Comparison of ENCODE assay signal across 22 cellular contexts in the genomic region with DNA sequence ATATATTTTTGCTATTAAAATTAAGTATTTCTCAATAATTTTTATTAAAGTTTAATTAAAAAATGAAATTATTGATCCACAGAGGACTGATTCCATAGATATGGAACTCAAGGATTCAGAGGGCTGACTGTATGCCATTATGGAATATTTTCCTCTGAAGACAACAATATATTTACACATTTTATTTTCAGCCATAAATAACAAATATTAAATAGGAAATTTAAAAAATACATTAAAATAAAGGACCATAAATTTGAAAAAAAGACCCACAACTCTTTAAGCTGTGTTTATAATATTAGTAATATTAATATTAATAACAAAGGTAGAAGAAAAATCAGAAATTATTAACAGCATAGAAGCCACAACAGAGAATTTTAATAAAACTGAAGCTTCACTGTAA. TPM values are rescaled to one million over a fixed set of nuclear protein-coding genes. Genes with fewer than 3 reads are reported as not detected.
A peak's percentile ranks its signal among the peaks of the same experiment; 100 is the strongest.
DNase-seq lines count a peak whose midpoint lies in the region; ATAC-seq, FAIRE-seq and TF ChIP-seq lines count a peak whose summit lies in the region.
"Had no signal": no experiment of that assay in that cellular context is flagged by ENCODE, and none has a peak within 500 bp of the region (broad histone marks: within the 10 kb centered on the region; RNA-seq: fewer than 3 reads in every experiment).

No MANE protein-coding gene starts in this region.

- H2BK15ac ChIP-seq in mesenchymal stem cell (ENCODE audit: low read depth, poor library complexity, severe bottlenecking) = no peak overlapping the region

- no peaks in the 10 kb centered on the region for H3K9me3 Mint-ChIP-seq in activated T-cell treated with anti-CD3 and anti-CD28 coated beads, Interleukin-2, amount 50 U/mL, for 24 hours
- no peaks in the 10 kb centered on the region for H3K9me3 Mint-ChIP-seq in WTC11
- H3K9me3 Mint-ChIP-seq: CD8-positive, alpha-beta memory T cell had no signal

- H4K91ac ChIP-seq in mesenchymal stem cell (ENCODE audit: low read length) = no peak overlapping the region

- no peaks in the 10 kb centered on the region for H3K79me1 ChIP-seq in mesenchymal stem cell (replicated peaks; ENCODE audit: low read length, poor library complexity, severe bottlenecking)

- H3K4ac ChIP-seq in mesenchymal stem cell (ENCODE audit: low read depth in 1 of 2, low read length in 2 of 2) = no peak overlapping the region

- no peaks in the 10 kb centered on the region for H3K9me3 ChIP-seq in mesenchymal stem cell (ENCODE audit: control insufficient read depth, low read length)
- no peaks in the 10 kb centered on the region for H3K9me3 ChIP-seq in smooth muscle cell (replicated peaks; ENCODE audit: low read depth)
- H3K9me3 ChIP-seq: BE2C, HAP-1 had no signal

- POLR2A ChIA-PET in WTC11 (lab: Charles Lee) = no interaction called here

- no peak overlapping the region for H2BK12ac ChIP-seq in mesenchymal stem cell (ENCODE audit: low read length in 2 of 2)

- no peak for FAIRE-seq in H54 (lab: Jason Lieb, UNC)
- FAIRE-seq: GM12878, H1 had no signal

- H2AK5ac ChIP-seq in mesenchymal stem cell (ENCODE audit: low read length, severe bottlenecking) = no peak overlapping the region

- no peak overlapping the region for H3K4me2 ChIP-seq in mesenchymal stem cell (ENCODE audit: low read length, poor library complexity, severe bottlenecking)
- no peak overlapping the region for H3K4me2 ChIP-seq in smooth muscle cell

- H3F3A ChIP-seq in smooth muscle cell (ENCODE audit: low read depth) = no peaks in the 10 kb centered on the region

- peaks cover 19% of the 10 kb centered on the region for H3K4me1 Mint-ChIP-seq in activated T-cell treated with anti-CD3 and anti-CD28 coated beads, Interleukin-2, amount 50 U/mL, for 24 hours (ENCODE audit: low read depth)
- no peaks in the 10 kb centered on the region for H3K4me1 Mint-ChIP-seq in WTC11

- H2BK120ac ChIP-seq in mesenchymal stem cell (ENCODE audit: low read depth, low read length) = no peak overlapping the region

- no peaks in the 10 kb centered on the region for H3K4me1 ChIP-seq in mesenchymal stem cell (ENCODE audit: control insufficient read depth, insufficient read depth, low read depth, low read length)
- no peaks in the 10 kb centered on the region for H3K4me1 ChIP-seq in smooth muscle cell (ENCODE audit: low read depth)
- H3K4me1 ChIP-seq: HAP-1 had no signal

- CTCF ChIA-PET in WTC11 (lab: Charles Lee) = no interaction called here

- H3K4me3 Mint-ChIP-seq in activated T-cell treated with anti-CD3 and anti-CD28 coated beads, Interleukin-2, amount 50 U/mL, for 24 hours = no peak overlapping the region
- no peak overlapping the region for H3K4me3 Mint-ChIP-seq in WTC11
- H3K4me3 Mint-ChIP-seq: CD4-positive, CD25-positive, alpha-beta regulatory T cell; CD8-positive, alpha-beta memory T cell had no signal

- no peak overlapping the region for H3K23ac ChIP-seq in mesenchymal stem cell (ENCODE audit: low read length in 2 of 2)

- H2BK5ac ChIP-seq in mesenchymal stem cell (ENCODE audit: low read depth, low read length, poor library complexity, severe bottlenecking) = no peak overlapping the region

- H3K27ac ChIP-seq in mesenchymal stem cell (ENCODE audit: low read length, poor library complexity, severe bottlenecking) = no peak overlapping the region
- H3K27ac ChIP-seq in smooth muscle cell (ENCODE audit: low read depth) = peak overlapping the region; percentile 25

- H2AFZ ChIP-seq in mesenchymal stem cell (ENCODE audit: low read depth, low read length) (no peak overlapping the region), smooth muscle cell (ENCODE audit: low read depth) (no peak overlapping the region)

- no peaks in the 10 kb centered on the region for H3K79me2 ChIP-seq in smooth muscle cell (ENCODE audit: low read depth)

- DNase-seq in activated T-cell treated with anti-CD3 and anti-CD28 coated beads, Interleukin-2, amount 50 U/mL, for 24 hours = no peak
- DNase-seq in activated T-cell treated with anti-CD3 and anti-CD28 coated beads, Interleukin-2, amount 50 U/mL, for 1 hour = no peak
- DNase-seq in WTC11 (ENCODE audit: low spot score) (no peak), mesenchymal stem cell (no peak), smooth muscle cell (lab: John Stamatoyannopoulos, UW; ENCODE audit: unreplicated experiment) (no peak), left cardiac atrium (no peak), H54 (ENCODE audit: insufficient read length, low spot score) (no peak), NOMO-1 treated with dmso at 0.1 percent for 144 hours (lab: John Stamatoyannopoulos, UW; ENCODE audit: unreplicated experiment) (no peak)
- DNase-seq: 8988T; C1 segment of cervical spinal cord; CD4-positive, CD25-positive, alpha-beta regulatory T cell; CD8-positive, alpha-beta memory T cell; COR-L47; DMS 273 treated with DMSO at 0.1 percent for 48 hours; DMS53; DND-41 had no signal

- no peak overlapping the region for H4K8ac ChIP-seq in mesenchymal stem cell (ENCODE audit: low read length)

- H3K36me3 ChIP-seq in mesenchymal stem cell (ENCODE audit: control insufficient read depth in 1 of 2, insufficient read depth in 2 of 2, low read depth in 1 of 2, low read length in 2 of 2) (no peaks in the 10 kb centered on the region), smooth muscle cell (ENCODE audit: low read depth) (no peaks in the 10 kb centered on the region)
- H3K36me3 ChIP-seq: BE2C, HAP-1 had no signal

- peaks cover 18% of the 10 kb centered on the region for H3K27me3 Mint-ChIP-seq in activated T-cell treated with anti-CD3 and anti-CD28 coated beads, Interleukin-2, amount 50 U/mL, for 24 hours
- no peaks in the 10 kb centered on the region for H3K27me3 Mint-ChIP-seq in WTC11 (ENCODE audit: low read depth)
- H3K27me3 Mint-ChIP-seq: CD4-positive, CD25-positive, alpha-beta regulatory T cell; CD8-positive, alpha-beta memory T cell had no signal

- H3K4me3 ChIP-seq in mesenchymal stem cell (ENCODE audit: insufficient read depth in 1 of 2, low read depth in 1 of 2, low read length in 2 of 2) (no peak overlapping the region), smooth muscle cell (no peak overlapping the region)
- H3K4me3 ChIP-seq: GM12878, HAP-1 had no signal

- H4K20me1 ChIP-seq in smooth muscle cell (ENCODE audit: low read depth) = no peaks in the 10 kb centered on the region

- peak overlapping the region; percentile 81 for H3K27ac Mint-ChIP-seq in activated T-cell treated with anti-CD3 and anti-CD28 coated beads, Interleukin-2, amount 50 U/mL, for 24 hours
- no peak overlapping the region for H3K27ac Mint-ChIP-seq in WTC11
- H3K27ac Mint-ChIP-seq: CD4-positive, CD25-positive, alpha-beta regulatory T cell; CD8-positive, alpha-beta memory T cell had no signal

- H3K36me3 Mint-ChIP-seq in activated T-cell treated with anti-CD3 and anti-CD28 coated beads, Interleukin-2, amount 50 U/mL, for 24 hours (ENCODE audit: low read depth) = no peaks in the 10 kb centered on the region
- no peaks in the 10 kb centered on the region for H3K36me3 Mint-ChIP-seq in WTC11
- H3K36me3 Mint-ChIP-seq: CD4-positive, CD25-positive, alpha-beta regulatory T cell; CD8-positive, alpha-beta memory T cell had no signal

- TF ChIP-seq CTCF in WTC11 (IDR thresholded peaks at IDR 0.05) (no peak), smooth muscle cell (IDR thresholded peaks at IDR 0.05; ENCODE audit: borderline replicate concordance, insufficient read depth, poor library complexity, severe bottlenecking) (no peak)

- ATAC-seq in WTC11 (no peak), left cardiac atrium (no peak)
- ATAC-seq: GM12878 had no signal

- H3K27me3 ChIP-seq in mesenchymal stem cell (ENCODE audit: control insufficient read depth in 1 of 2, insufficient read depth in 1 of 2, low read length in 2 of 2) = no peaks in the 10 kb centered on the region
- H3K27me3 ChIP-seq in smooth muscle cell (ENCODE audit: low read depth) = no peaks in the 10 kb centered on the region
- H3K27me3 ChIP-seq: BE2C had no signal

- H3K18ac ChIP-seq in mesenchymal stem cell (ENCODE audit: low read depth in 1 of 2, low read length in 2 of 2) = no peak overlapping the region

- no peak for TF ChIP-seq POLR2A in H54 (IDR thresholded peaks at IDR 0.05; ENCODE audit: low read depth, low read length)

- no peak overlapping the region for H3K14ac ChIP-seq in mesenchymal stem cell (ENCODE audit: low read length in 2 of 2)

- H3K9ac ChIP-seq in mesenchymal stem cell (ENCODE audit: low read length) (peak overlapping the region; percentile 53), smooth muscle cell (ENCODE audit: low read depth) (no peak overlapping the region)

- intact Hi-C loops in left cardiac atrium (cut with DNase I) = no loop called here

TF ChIP-seq in WTC11, 78 proteins besides CTCF, POLR2A, EP300 and RAD21:
- TF ChIP-seq HMGA2 (CRISPR knock-in tag; IDR thresholded peaks at IDR 0.05) (peak; percentile 90), RELA (CRISPR knock-in tag; IDR thresholded peaks at IDR 0.05; ENCODE audit: borderline replicate concordance) (no peak), ESRRA (CRISPR knock-in tag; IDR thresholded peaks at IDR 0.05; ENCODE audit: borderline replicate concordance) (no peak), STAT6 (CRISPR knock-in tag; conservative IDR thresholded peaks at IDR 0.05; ENCODE audit: low read depth) (no peak)

RNA-seq across cellular contexts. Expression of gene RGS13, which starts 18.2 kb away (rescaled TPM):
- total RNA-seq in WTC11 (2021) = not detected in 3 replicates
- polyA plus RNA-seq in mesenchymal stem cell (2013, experiment 1 of 2) = not detected
- polyA plus RNA-seq in mesenchymal stem cell (2013, experiment 2 of 2) = not detected
- total RNA-seq in smooth muscle cell = 1.3 TPM in 1 of 2 replicates, not detected in the other
- 0.27 and 0.45 TPM in 2 replicates for polyA plus RNA-seq in smooth muscle cell
- total RNA-seq in left cardiac atrium = under 1 TPM in 1 of 2 donors, not detected in 1; 0.32 TPM
- total RNA-seq: G401, H1, HT-29 had no signal
- polyA plus RNA-seq: CD4-positive, CD25-positive, alpha-beta regulatory T cell; CD8-positive, alpha-beta memory T cell; H1 had no signal
